15 cellular contexts compared by ENCODE assay signal in genomic region chr7:127844165-127844564, GRCh38.
DNase-seq lines count a peak whose midpoint lies in the region; ATAC-seq and TF ChIP-seq lines count a peak whose summit lies in the region.
"Had no signal": no experiment of that assay in that cellular context is flagged by ENCODE, and none has a peak within 500 bp of the region (broad histone marks: within the 10 kb centered on the region; RNA-seq: fewer than 3 reads in every experiment).

No MANE protein-coding gene starts in this region.

- H3K9me3 ChIP-seq in HEK293 (ENCODE audit: control insufficient read depth, insufficient read depth, low read depth, low read length) (no peaks in the 10 kb centered on the region), SK-N-SH (no peaks in the 10 kb centered on the region), cardiac muscle cell (ENCODE audit: low read depth) (no peaks in the 10 kb centered on the region), parathyroid adenoma (ENCODE audit: control insufficient read depth, low read length) (no peaks in the 10 kb centered on the region), smooth muscle cell (replicated peaks; ENCODE audit: low read depth) (no peaks in the 10 kb centered on the region), A673 (ENCODE audit: low read depth, low read length, poor library complexity, severe bottlenecking) (no peaks in the 10 kb centered on the region)
- H3K9me3 ChIP-seq: testis had no signal

- H3K27me3 ChIP-seq in SK-N-SH (ENCODE audit: insufficient read depth) (no peaks in the 10 kb centered on the region), cardiac muscle cell (no peaks in the 10 kb centered on the region), parathyroid adenoma (ENCODE audit: control insufficient read depth, insufficient read depth, low read length) (no peaks in the 10 kb centered on the region), smooth muscle cell (ENCODE audit: low read depth) (no peaks in the 10 kb centered on the region), A673 (replicated peaks; ENCODE audit: insufficient read depth, low read depth, low read length, poor library complexity) (no peaks in the 10 kb centered on the region)
- H3K27me3 ChIP-seq: testis had no signal

- peaks cover 18% of the 10 kb centered on the region for H3K4me1 ChIP-seq in HEK293 (ENCODE audit: control insufficient read depth, insufficient read depth, low read length)
- peaks cover 11 to 17% of the 10 kb centered on the region in 2 experiments for H3K4me1 ChIP-seq in SK-N-SH (ENCODE audit: control insufficient read depth in 1 of 2, insufficient read depth in 2 of 2, low read depth in 1 of 2, low read length in 1 of 2)
- H3K4me1 ChIP-seq in cardiac muscle cell (ENCODE audit: low read depth): peaks cover 24% of the 10 kb centered on the region
- H3K4me1 ChIP-seq in parathyroid adenoma: peaks cover 14% of the 10 kb centered on the region
- H3K4me1 ChIP-seq in smooth muscle cell (ENCODE audit: low read depth): no peaks in the 10 kb centered on the region
- H3K4me1 ChIP-seq in A673 (ENCODE audit: insufficient read depth, low read length, poor library complexity, severe bottlenecking): peaks cover 10% of the 10 kb centered on the region

- H3K4me2 ChIP-seq in SK-N-SH (0 out of 2 replicates have a peak overlapping the region, but pooled peaks have one; percentile 1), parathyroid adenoma (ENCODE audit: low read length) (no peak overlapping the region), smooth muscle cell (no peak overlapping the region)

- POLR2A ChIA-PET in HEK293 (lab: Yijun Ruan, JAX): no interaction called here
- POLR2A ChIA-PET in SK-N-SH (lab: Yijun Ruan, JAX): no interaction called here
- POLR2A ChIA-PET in A673 (lab: Charles Lee; ENCODE audit: low non-redundant PET): interaction anchor here (0.5 to 0.8 kb wide), 3 partner anchors 26 to 104 kb away, joined by 3 to 6 read pairs (median 4); no protein-coding TSS in a partner anchor

- H3K9ac ChIP-seq in SK-N-SH (no peak overlapping the region), parathyroid adenoma (no peak overlapping the region), smooth muscle cell (ENCODE audit: low read depth) (no peak overlapping the region)

- DNase-seq in SK-N-SH: no peak
- no peak for DNase-seq in cardiac muscle cell (ENCODE audit: low read depth in 1 of 2, low spot score in 1 of 2)
- no peak for DNase-seq in smooth muscle cell (lab: John Stamatoyannopoulos, UW; ENCODE audit: unreplicated experiment)
- no peak for DNase-seq in NCI-H226
- no peak for DNase-seq in A673 (ENCODE audit: low spot score)
- DNase-seq: activated CD4-positive, alpha-beta T cell treated with anti-CD3 and anti-CD28 coated beads, Interleukin-2, amount 50 U/mL, for 1 hour; activated T-cell treated with anti-CD3 and anti-CD28 coated beads, Interleukin-2, amount 50 U/mL, for 24 hours; central memory CD4-positive, alpha-beta T cell; natural killer cell; NCI-H510A treated with DMSO at 0.1 percent for 48 hours; stimulated activated CD4-positive, alpha-beta T cell treated with anti-CD3 and anti-CD28 coated beads, Interleukin-4, amount 100 ng/mL, for 4 hours had no signal

- H3K4me3 ChIP-seq in HEK293 (ENCODE audit: low read depth, low read length): no peak overlapping the region
- H3K4me3 ChIP-seq in SK-N-SH (ENCODE audit: low read depth in 2 of 2, low read length in 1 of 2): no peak overlapping the region
- H3K4me3 ChIP-seq in cardiac muscle cell: no peak overlapping the region
- H3K4me3 ChIP-seq in parathyroid adenoma (ENCODE audit: low read depth, low read length): no peak overlapping the region
- no peak overlapping the region for H3K4me3 ChIP-seq in smooth muscle cell
- no peak overlapping the region for H3K4me3 ChIP-seq in A673 (ENCODE audit: low read depth, low read length, poor library complexity, severe bottlenecking)
- H3K4me3 ChIP-seq: testis had no signal

- CTCF ChIA-PET in HEK293 (lab: Yijun Ruan, JAX) (interaction anchor here (0.5 to 1.2 kb wide), 3 partner anchors 8 to 365 kb away, joined by 3 read pairs; no protein-coding TSS in a partner anchor), SK-N-SH (lab: Yijun Ruan, JAX) (interaction anchor here (0.9 to 1.4 kb wide), 6 partner anchors 11 to 203 kb away, joined by 3 to 5 read pairs (median 4); no protein-coding TSS in a partner anchor), A673 (lab: Charles Lee) (no interaction called here)

- H2AFZ ChIP-seq in SK-N-SH (ENCODE audit: low read depth) (no peak overlapping the region), parathyroid adenoma (no peak overlapping the region), smooth muscle cell (ENCODE audit: low read depth) (no peak overlapping the region)

- intact Hi-C loops in A673 (cut with micrococcal nuclease; ENCODE audit: unreplicated experiment): no loop called here

- H3K79me2 ChIP-seq in SK-N-SH (ENCODE audit: insufficient read depth): peaks cover 18% of the 10 kb centered on the region
- H3K79me2 ChIP-seq in parathyroid adenoma: no peaks in the 10 kb centered on the region
- H3K79me2 ChIP-seq in smooth muscle cell (ENCODE audit: low read depth): peaks cover 20% of the 10 kb centered on the region

- H4K20me1 ChIP-seq in SK-N-SH (ENCODE audit: insufficient read depth) (peaks cover 7% of the 10 kb centered on the region; the same call in 1 of the 2 replicates), smooth muscle cell (ENCODE audit: low read depth) (peaks cover 100% of the 10 kb centered on the region)

- H3K9me2 ChIP-seq in SK-N-SH: no peaks in the 10 kb centered on the region

- TF ChIP-seq CTCF in HEK293 (tag by site-specific recombination; IDR thresholded peaks at IDR 0.05): no peak
- TF ChIP-seq CTCF in SK-N-SH (IDR thresholded peaks at IDR 0.05): no peak
- TF ChIP-seq CTCF in cardiac muscle cell (IDR thresholded peaks at IDR 0.05; ENCODE audit: low read depth, low read length): no peak
- TF ChIP-seq CTCF in parathyroid adenoma (IDR thresholded peaks at IDR 0.05): no peak
- TF ChIP-seq CTCF in smooth muscle cell (IDR thresholded peaks at IDR 0.05; ENCODE audit: borderline replicate concordance, insufficient read depth, poor library complexity, severe bottlenecking): no peak
- TF ChIP-seq CTCF in A673 (conservative IDR thresholded peaks at IDR 0.05; ENCODE audit: low read depth, low read length): no peak

- H3K36me3 ChIP-seq in HEK293 (ENCODE audit: control insufficient read depth in 2 of 2, insufficient read depth in 1 of 2, low read length in 2 of 2): peaks cover 0 to 3% of the 10 kb centered on the region in 2 experiments; a peak in 1 of 3 replicates
- H3K36me3 ChIP-seq in SK-N-SH (replicated peaks in 1 of 2; ENCODE audit: control insufficient read depth in 1 of 2, insufficient read depth in 2 of 2, low read length in 1 of 2): peaks cover 23 to 45% of the 10 kb centered on the region in 2 experiments
- H3K36me3 ChIP-seq in cardiac muscle cell: no peaks in the 10 kb centered on the region
- H3K36me3 ChIP-seq in parathyroid adenoma (ENCODE audit: control insufficient read depth, insufficient read depth, low read length): no peaks in the 10 kb centered on the region
- H3K36me3 ChIP-seq in smooth muscle cell (ENCODE audit: low read depth): no peaks in the 10 kb centered on the region
- no peaks in the 10 kb centered on the region for H3K36me3 ChIP-seq in A673 (ENCODE audit: insufficient read depth, low read length, poor library complexity, severe bottlenecking)

- 93% methylated on average over 2 of the region's 2 CpGs for WGBS in SK-N-SH (ENCODE audit: low lambda C conversion rate)
- 94% methylated on average over 2 of the region's 2 CpGs for WGBS in smooth muscle cell (ENCODE audit: low lambda C conversion rate)

- no peak for TF ChIP-seq RAD21 in SK-N-SH (IDR thresholded peaks at IDR 0.05; ENCODE audit: low read length)

- peaks cover 4% of the 10 kb centered on the region for H3F3A ChIP-seq in SK-N-SH (replicated peaks; ENCODE audit: insufficient read depth)
- H3F3A ChIP-seq in smooth muscle cell (ENCODE audit: low read depth): peaks cover 2% of the 10 kb centered on the region

- no peak overlapping the region for H3K27ac ChIP-seq in HEK293 (ENCODE audit: extremely low read depth, low read depth, low read length)
- peak overlapping the region in 1 of 2 experiments; percentile 74; a peak in 2 of 4 replicates for H3K27ac ChIP-seq in SK-N-SH (ENCODE audit: low read depth in 2 of 2, low read length in 1 of 2)
- H3K27ac ChIP-seq in cardiac muscle cell: peak overlapping the region; percentile 77
- H3K27ac ChIP-seq in parathyroid adenoma: peak overlapping the region; percentile 74
- H3K27ac ChIP-seq in smooth muscle cell (ENCODE audit: low read depth): no peak overlapping the region
- H3K27ac ChIP-seq in A673 (ENCODE audit: low read depth, low read length, poor library complexity, severe bottlenecking): no peak overlapping the region

- ATAC-seq in HG03457 (IDR thresholded peaks at IDR 0.05; ENCODE audit: unreplicated experiment): no peak
- ATAC-seq: natural killer cell had no signal

- BruUV-seq in A673 (replicated peaks; lab: Mats Ljungman, UMichigan): no TSS peak

- TF ChIP-seq EP300 in SK-N-SH (IDR thresholded peaks at IDR 0.05; ENCODE audit: borderline replicate concordance in 1 of 2, low read depth in 1 of 2, low read length in 1 of 2): no peak

TF ChIP-seq in HEK293, 187 proteins besides CTCF, POLR2A, EP300 and RAD21:
- TF ChIP-seq ZNF311 (tag by site-specific recombination; IDR thresholded peaks at IDR 0.05; ENCODE audit: borderline replicate concordance): no peak
- no peak for TF ChIP-seq ZNF658 (tag by site-specific recombination; IDR thresholded peaks at IDR 0.05)
- no peak for TF ChIP-seq KLF7 (tag by site-specific recombination; IDR thresholded peaks at IDR 0.05; ENCODE audit: borderline replicate concordance)
- TF ChIP-seq ZNF600 (tag by site-specific recombination; IDR thresholded peaks at IDR 0.05): 0 out of 2 replicates have a peak, but pooled peaks have one; percentile 11

TF ChIP-seq in SK-N-SH, 30 proteins besides CTCF, POLR2A, EP300 and RAD21 (continues in another document):
- no peak for TF ChIP-seq RFX5 (IDR thresholded peaks at IDR 0.05; ENCODE audit: low read length)
- no peak for TF ChIP-seq JUND (IDR thresholded peaks at IDR 0.05)
- no peak for TF ChIP-seq CHD2 (IDR thresholded peaks at IDR 0.05; ENCODE audit: low read length, partially characterized antibody)
- no peak for TF ChIP-seq ELF1 (IDR thresholded peaks at IDR 0.05)
- TF ChIP-seq MXI1 (IDR thresholded peaks at IDR 0.05; ENCODE audit: low read depth, low read length): no peak
- no peak for TF ChIP-seq IRF3 (IDR thresholded peaks at IDR 0.05; ENCODE audit: low read depth, low read length)

Comparison
In these comparisons a context has a peak if more than half of its experiments do, and no peak if none do; other contexts are left out.
1. H3K27ac ChIP-seq: peak in cardiac muscle cell (single experiment) and parathyroid adenoma (single experiment); none in HEK293 (single experiment), smooth muscle cell (single experiment) and A673 (single experiment).